34 cellular contexts compared by ENCODE assay signal in the genomic region with DNA sequence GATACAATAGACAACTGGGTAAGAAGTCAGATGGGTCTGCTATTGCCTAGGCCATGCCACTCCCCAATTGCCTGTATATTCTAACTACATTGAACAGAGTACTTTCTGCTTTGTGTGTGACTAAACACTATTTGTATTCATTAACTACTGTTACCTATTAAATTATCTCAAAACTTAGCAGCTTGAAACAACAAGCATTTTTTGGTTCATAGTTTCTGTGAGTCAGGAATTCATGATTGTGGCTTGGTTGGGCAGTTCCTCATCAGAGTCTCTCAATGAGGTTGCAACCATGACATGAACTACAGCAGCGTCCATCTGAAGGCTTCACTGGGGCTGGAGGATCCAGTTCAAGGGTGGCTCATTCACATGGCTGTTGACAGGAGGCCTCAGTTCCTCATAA.
"Had no signal": no experiment of that assay in that cellular context is flagged by ENCODE, and none has a peak within 500 bp of the region (broad histone marks: within the 10 kb centered on the region; RNA-seq: fewer than 3 reads in every experiment).

No MANE protein-coding gene starts in this region.

- H3K36me3 Mint-ChIP-seq: activated CD4-positive, alpha-beta memory T cell treated with anti-CD3 and anti-CD28 coated beads for 36 hours; activated naive CD4-positive, alpha-beta T cell treated with anti-CD3 and anti-CD28 coated beads, Interleukin-2, amount 50 U/mL, for 24 hours; stimulated activated effector memory CD8-positive, alpha-beta T cell treated with anti-CD3 and anti-CD28 coated beads, Interleukin-12 subunit alpha, Interleukin-12 subunit beta, amount 100 ng/mL, for 72 hours; type B pancreatic cell had no signal

- H3K9me3 Mint-ChIP-seq: activated CD4-positive, alpha-beta memory T cell treated with anti-CD3 and anti-CD28 coated beads for 36 hours; activated naive CD8-positive, alpha-beta T cell treated with anti-CD3 and anti-CD28 coated beads, Interleukin-2, amount 50 U/mL, for 24 hours; activated T-cell treated with anti-CD3 and anti-CD28 coated beads, Interleukin-2, amount 50 U/mL, for 24 hours; stimulated activated effector memory CD8-positive, alpha-beta T cell treated with anti-CD3 and anti-CD28 coated beads, Interleukin-12 subunit alpha, Interleukin-12 subunit beta, amount 100 ng/mL, for 72 hours; stimulated activated naive CD8-positive, alpha-beta T cell treated with anti-CD3 and anti-CD28 coated beads, Interleukin-15, Interleukin-2, amounts not matched to agents 100 ng/mL and 50 ng/mL, for 24 hours; T-helper 2 cell treated with Interferon-gamma antibody and Interleukin-4, amounts not matched to agents 5 μg/mL and 100 μg/mL, for 36 hours; type B pancreatic cell had no signal

- H3K36me3 ChIP-seq: cardiac muscle cell, colonic mucosa, gastrocnemius medialis, heart left ventricle, left ventricle myocardium inferior, neutrophil, ovary, thoracic aorta, uterus had no signal

- DNase-seq: activated B cell treated with CpG ODN at 0.5 μM for 24 hours; activated CD4-positive, alpha-beta memory T cell treated with anti-CD3 and anti-CD28 coated beads for 36 hours; activated CD4-positive, alpha-beta T cell treated with anti-CD3 and anti-CD28 coated beads for 36 hours; activated CD8-positive, alpha-beta memory T cell treated with anti-CD3 and anti-CD28 coated beads, Interleukin-2, amount 50 U/mL, for 48 hours; activated gamma-delta T cell treated with Interleukin-2 at 50 U/mL for 16 hours; activated naive CD8-positive, alpha-beta T cell treated with anti-CD3 and anti-CD28 coated beads, Interleukin-2, amount 50 U/mL, for 24 hours; activated T-cell treated with anti-CD3 and anti-CD28 coated beads, Interleukin-2, amount 50 U/mL, for 24 hours; amygdala; cerebellar nuclear complex; colonic mucosa; dorsolateral prefrontal cortex; effector memory CD4-positive, alpha-beta T cell; erythroblast; gastrocnemius medialis; heart left ventricle; left ventricle myocardium inferior; mucosa of descending colon; nephron progenitor cell; ovary; retina; small intestine; stimulated activated CD4-positive, alpha-beta T cell treated with anti-CD3 and anti-CD28 coated beads, Interleukin-4, amount 100 ng/mL, for 24 hours; T-helper 1 cell; uterus had no signal

- H3K27ac ChIP-seq: cardiac muscle cell, colonic mucosa, dorsolateral prefrontal cortex, gastrocnemius medialis, heart left ventricle, left ventricle myocardium inferior, neutrophil, ovary, thoracic aorta, uterus had no signal

- H3K4me3 Mint-ChIP-seq: activated B cell treated with CpG ODN at 0.5 μM for 24 hours; activated CD4-positive, alpha-beta memory T cell treated with anti-CD3 and anti-CD28 coated beads for 36 hours; activated CD4-positive, alpha-beta T cell treated with anti-CD3 and anti-CD28 coated beads for 36 hours; activated naive CD4-positive, alpha-beta T cell treated with anti-CD3 and anti-CD28 coated beads, Interleukin-2, amount 50 U/mL, for 24 hours; activated naive CD8-positive, alpha-beta T cell treated with anti-CD3 and anti-CD28 coated beads, Interleukin-2, amount 50 U/mL, for 24 hours; activated T-cell treated with anti-CD3 and anti-CD28 coated beads, Interleukin-2, amount 50 U/mL, for 24 hours; nephron progenitor cell; stimulated activated effector memory CD8-positive, alpha-beta T cell treated with anti-CD3 and anti-CD28 coated beads, Interleukin-12 subunit alpha, Interleukin-12 subunit beta, amount 100 ng/mL, for 72 hours; stimulated activated naive CD8-positive, alpha-beta T cell treated with anti-CD3 and anti-CD28 coated beads, Interleukin-15, Interleukin-2, amounts not matched to agents 100 ng/mL and 50 ng/mL, for 24 hours; T-helper 2 cell treated with Interferon-gamma antibody and Interleukin-4, amounts not matched to agents 5 μg/mL and 100 μg/mL, for 36 hours; type B pancreatic cell had no signal

- H3K27ac Mint-ChIP-seq: activated B cell treated with CpG ODN at 0.5 μM for 24 hours; activated CD4-positive, alpha-beta memory T cell treated with anti-CD3 and anti-CD28 coated beads for 36 hours; activated CD4-positive, alpha-beta T cell treated with anti-CD3 and anti-CD28 coated beads for 36 hours; activated naive CD4-positive, alpha-beta T cell treated with anti-CD3 and anti-CD28 coated beads, Interleukin-2, amount 50 U/mL, for 24 hours; activated naive CD8-positive, alpha-beta T cell treated with anti-CD3 and anti-CD28 coated beads, Interleukin-2, amount 50 U/mL, for 24 hours; activated T-cell treated with anti-CD3 and anti-CD28 coated beads, Interleukin-2, amount 50 U/mL, for 24 hours; nephron progenitor cell; progenitor cell of endocrine pancreas; stimulated activated effector memory CD8-positive, alpha-beta T cell treated with anti-CD3 and anti-CD28 coated beads, Interleukin-12 subunit alpha, Interleukin-12 subunit beta, amount 100 ng/mL, for 72 hours; stimulated activated naive CD8-positive, alpha-beta T cell treated with anti-CD3 and anti-CD28 coated beads, Interleukin-15, Interleukin-2, amounts not matched to agents 100 ng/mL and 50 ng/mL, for 24 hours; T-helper 2 cell treated with Interferon-gamma antibody and Interleukin-4, amounts not matched to agents 5 μg/mL and 100 μg/mL, for 36 hours; type B pancreatic cell had no signal

- H3K27me3 ChIP-seq: cardiac muscle cell, colonic mucosa, gastrocnemius medialis, neutrophil, ovary, uterus had no signal

- H3K4me1 Mint-ChIP-seq: activated B cell treated with CpG ODN at 0.5 μM for 24 hours; activated CD4-positive, alpha-beta T cell treated with anti-CD3 and anti-CD28 coated beads for 36 hours; activated naive CD4-positive, alpha-beta T cell treated with anti-CD3 and anti-CD28 coated beads, Interleukin-2, amount 50 U/mL, for 24 hours; activated naive CD8-positive, alpha-beta T cell treated with anti-CD3 and anti-CD28 coated beads, Interleukin-2, amount 50 U/mL, for 24 hours; stimulated activated effector memory CD8-positive, alpha-beta T cell treated with anti-CD3 and anti-CD28 coated beads, Interleukin-12 subunit alpha, Interleukin-12 subunit beta, amount 100 ng/mL, for 72 hours had no signal

- H3K4me3 ChIP-seq: cardiac muscle cell, colonic mucosa, dorsolateral prefrontal cortex, gastrocnemius medialis, heart left ventricle, left ventricle myocardium inferior, lung, mucosa of descending colon, ovary, thoracic aorta, uterus had no signal
